Comparison of ENCODE assay signal across 8 cellular contexts in genomic region chr1:67347688-67348472, GRCh38. TPM values are rescaled to one million over a fixed set of nuclear protein-coding genes. Genes with fewer than 3 reads are reported as not detected.
A peak's percentile ranks its signal among the peaks of the same experiment; 100 is the strongest.
DNase-seq lines count a peak whose midpoint lies in the region; ATAC-seq and TF ChIP-seq lines count a peak whose summit lies in the region.

No MANE protein-coding gene starts in this region.

- peaks cover 32% of the 10 kb centered on the region for H3K4me1 ChIP-seq in RWPE2 (ENCODE audit: insufficient read depth, poor library complexity, severe bottlenecking)

- peaks cover 15% of the 10 kb centered on the region for H3K36me3 Mint-ChIP-seq in activated naive CD4-positive, alpha-beta T cell treated with anti-CD3 and anti-CD28 coated beads, Interleukin-2, amount 10 ng/mL, durations not matched to agents 7 days and 5 days

- peaks cover 18% of the 10 kb centered on the region for H3K4me1 Mint-ChIP-seq in activated naive CD4-positive, alpha-beta T cell treated with anti-CD3 and anti-CD28 coated beads, Interleukin-2, amount 10 ng/mL, durations not matched to agents 7 days and 5 days

- no peaks in the 10 kb centered on the region for H3K27me3 Mint-ChIP-seq in activated naive CD4-positive, alpha-beta T cell treated with anti-CD3 and anti-CD28 coated beads, Interleukin-2, amount 10 ng/mL, durations not matched to agents 7 days and 5 days

- no peak for TF ChIP-seq POLR2A in erythroblast (IDR thresholded peaks at IDR 0.05; ENCODE audit: low read length)

- CTCF ChIA-PET in activated naive CD4-positive, alpha-beta T cell treated with anti-CD3 and anti-CD28 coated beads, Interleukin-2, amount 10 ng/mL, durations not matched to agents 7 days and 5 days (lab: Charles Lee): interaction anchor here (0.7 to 2.4 kb wide), 9 partner anchors 8 to 152 kb away, joined by 3 to 11 read pairs (median 4); no protein-coding TSS in a partner anchor

- no peaks in the 10 kb centered on the region for H3K9me3 ChIP-seq in RWPE2 (ENCODE audit: severe bottlenecking)

- peak overlapping the region; percentile 7 for H3K4me3 ChIP-seq in RWPE2 (ENCODE audit: severe bottlenecking)

- H3K9me3 Mint-ChIP-seq in activated naive CD4-positive, alpha-beta T cell treated with anti-CD3 and anti-CD28 coated beads, Interleukin-2, amount 10 ng/mL, durations not matched to agents 7 days and 5 days: no peaks in the 10 kb centered on the region

- DNase-seq in activated naive CD4-positive, alpha-beta T cell treated with anti-CD3 and anti-CD28 coated beads, Interleukin-2, amount 10 ng/mL, durations not matched to agents 7 days and 5 days: peak; percentile 44
- DNase-seq in activated naive CD4-positive, alpha-beta T cell treated with Interleukin-2 at 50 U/mL for 16 hours: no peak
- DNase-seq in RWPE2 (ENCODE audit: low spot score) (peak; percentile 69), erythroblast (lab: John Stamatoyannopoulos, UW) (peak; percentile 40 to 56), mucosa of gallbladder (ENCODE audit: low spot score) (peak; percentile 30), cortex of kidney (lab: John Stamatoyannopoulos, UW) (no peak)

- H3K27ac ChIP-seq in RWPE2 (ENCODE audit: poor library complexity, severe bottlenecking): peak overlapping the region; percentile 73

- H3K4me3 Mint-ChIP-seq in activated naive CD4-positive, alpha-beta T cell treated with anti-CD3 and anti-CD28 coated beads, Interleukin-2, amount 10 ng/mL, durations not matched to agents 7 days and 5 days: no peak overlapping the region

- H3K36me3 ChIP-seq in RWPE2 (ENCODE audit: low read depth): no peaks in the 10 kb centered on the region

- H3K27me3 ChIP-seq in RWPE2 (ENCODE audit: insufficient read depth, poor library complexity, severe bottlenecking): no peaks in the 10 kb centered on the region

- ATAC-seq in RWPE2 (ENCODE audit: low read depth) (peak; percentile 89), HG02642 (IDR thresholded peaks at IDR 0.05; ENCODE audit: poor library complexity, unreplicated experiment) (no peak)

- TF ChIP-seq CTCF in LNCAP (IDR thresholded peaks at IDR 0.05) (peak; percentile 84), RWPE2 (IDR thresholded peaks at IDR 0.05; ENCODE audit: poor library complexity, severe bottlenecking) (peak; percentile 89)

- H3K27ac Mint-ChIP-seq in activated naive CD4-positive, alpha-beta T cell treated with anti-CD3 and anti-CD28 coated beads, Interleukin-2, amount 10 ng/mL, durations not matched to agents 7 days and 5 days: no peak overlapping the region

RNA-seq across cellular contexts. Expression of gene IL12RB2, which starts 40.2 kb away (rescaled TPM):
- 0.98 TPM for total RNA-seq in mucosa of gallbladder

Comparison
In these comparisons a context has a peak if more than half of its experiments do, and no peak if none do; other contexts are left out.
1. DNase-seq: peak in activated naive CD4-positive, alpha-beta T cell treated with anti-CD3 and anti-CD28 coated beads, Interleukin-2, amount 10 ng/mL, durations not matched to agents 7 days and 5 days (single experiment), RWPE2 (single experiment), erythroblast (2 of 2) and mucosa of gallbladder (single experiment); none in activated naive CD4-positive, alpha-beta T cell treated with Interleukin-2 at 50 U/mL for 16 hours (single experiment) and cortex of kidney (single experiment).